ENCODE assay signal across 10 cellular contexts in genomic region chr5:158245513-158245912, GRCh38.
"Had no signal": no experiment of that assay in that cellular context is flagged by ENCODE, and none has a peak within 500 bp of the region (broad histone marks: within the 10 kb centered on the region; RNA-seq: fewer than 3 reads in every experiment).

No MANE protein-coding gene starts in this region.

- H3K9me3 ChIP-seq: HAP-1 had no signal

- H3K4me1 ChIP-seq: HAP-1 had no signal

- H3K4me3 Mint-ChIP-seq: HFFc6 had no signal

- H3K4me3 ChIP-seq: GM23248, HAP-1, K562 had no signal

- H3K27ac Mint-ChIP-seq: HFFc6 had no signal

- H2AFZ ChIP-seq: GM23248 had no signal

- DNase-seq: GM23248, GOT3, H7, HFFc6, IMR-90, Kasumi-1, KG1 had no signal

- H3K36me3 ChIP-seq: HAP-1 had no signal

- H3K9ac ChIP-seq: GM23248 had no signal

- H3K27ac ChIP-seq: GM23248 had no signal

- ATAC-seq: HCT116, K562 had no signal
